Comparison of ENCODE assay signal across 3 cellular contexts in the genomic region with DNA sequence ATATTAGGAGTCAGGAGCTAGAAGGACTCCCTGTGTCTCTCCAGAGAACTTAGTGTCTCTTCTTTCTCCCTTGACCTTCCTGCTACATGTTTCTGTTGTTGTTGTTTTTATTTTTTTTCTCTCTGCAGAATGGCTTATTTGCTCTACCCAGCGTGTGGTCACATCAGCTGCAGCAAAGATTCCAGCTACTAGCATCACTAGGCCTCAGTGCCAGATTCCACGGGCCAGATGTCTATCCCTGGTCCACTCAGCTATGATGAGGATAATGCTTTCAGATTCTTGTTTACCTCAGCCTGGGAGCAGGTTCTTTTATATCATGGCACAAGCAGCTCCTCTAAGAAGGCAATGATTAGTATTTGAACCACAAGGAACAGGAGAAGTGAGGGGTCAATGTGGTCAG.
A peak's percentile ranks its signal among the peaks of the same experiment; 100 is the strongest.
TF ChIP-seq lines count a peak whose summit lies in the region.

No MANE protein-coding gene starts in this region.

TF ChIP-seq in HepG2, 621 proteins besides CTCF, POLR2A, EP300 and RAD21:
- TF ChIP-seq, protein P1, sequence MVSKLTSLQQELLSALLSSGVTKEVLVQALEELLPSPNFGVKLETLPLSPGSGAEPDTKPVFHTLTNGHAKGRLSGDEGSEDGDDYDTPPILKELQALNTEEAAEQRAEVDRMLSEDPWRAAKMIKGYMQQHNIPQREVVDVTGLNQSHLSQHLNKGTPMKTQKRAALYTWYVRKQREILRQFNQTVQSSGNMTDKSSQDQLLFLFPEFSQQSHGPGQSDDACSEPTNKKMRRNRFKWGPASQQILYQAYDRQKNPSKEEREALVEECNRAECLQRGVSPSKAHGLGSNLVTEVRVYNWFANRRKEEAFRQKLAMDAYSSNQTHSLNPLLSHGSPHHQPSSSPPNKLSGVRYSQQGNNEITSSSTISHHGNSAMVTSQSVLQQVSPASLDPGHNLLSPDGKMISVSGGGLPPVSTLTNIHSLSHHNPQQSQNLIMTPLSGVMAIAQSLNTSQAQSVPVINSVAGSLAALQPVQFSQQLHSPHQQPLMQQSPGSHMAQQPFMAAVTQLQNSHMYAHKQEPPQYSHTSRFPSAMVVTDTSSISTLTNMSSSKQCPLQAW (CRISPR knock-in tag; IDR thresholded peaks at IDR 0.05), result 0 out of 2 replicates have a peak, but pooled peaks have one; percentile 22
- TF ChIP-seq ATF7-NPFF (CRISPR knock-in tag; IDR thresholded peaks at IDR 0.05; ENCODE audit: low read depth) (no peak), ZNF230 (CRISPR knock-in tag; IDR thresholded peaks at IDR 0.05) (no peak), MEF2D (CRISPR knock-in tag; IDR thresholded peaks at IDR 0.05) (no peak)
- TF ChIP-seq, protein P2, sequence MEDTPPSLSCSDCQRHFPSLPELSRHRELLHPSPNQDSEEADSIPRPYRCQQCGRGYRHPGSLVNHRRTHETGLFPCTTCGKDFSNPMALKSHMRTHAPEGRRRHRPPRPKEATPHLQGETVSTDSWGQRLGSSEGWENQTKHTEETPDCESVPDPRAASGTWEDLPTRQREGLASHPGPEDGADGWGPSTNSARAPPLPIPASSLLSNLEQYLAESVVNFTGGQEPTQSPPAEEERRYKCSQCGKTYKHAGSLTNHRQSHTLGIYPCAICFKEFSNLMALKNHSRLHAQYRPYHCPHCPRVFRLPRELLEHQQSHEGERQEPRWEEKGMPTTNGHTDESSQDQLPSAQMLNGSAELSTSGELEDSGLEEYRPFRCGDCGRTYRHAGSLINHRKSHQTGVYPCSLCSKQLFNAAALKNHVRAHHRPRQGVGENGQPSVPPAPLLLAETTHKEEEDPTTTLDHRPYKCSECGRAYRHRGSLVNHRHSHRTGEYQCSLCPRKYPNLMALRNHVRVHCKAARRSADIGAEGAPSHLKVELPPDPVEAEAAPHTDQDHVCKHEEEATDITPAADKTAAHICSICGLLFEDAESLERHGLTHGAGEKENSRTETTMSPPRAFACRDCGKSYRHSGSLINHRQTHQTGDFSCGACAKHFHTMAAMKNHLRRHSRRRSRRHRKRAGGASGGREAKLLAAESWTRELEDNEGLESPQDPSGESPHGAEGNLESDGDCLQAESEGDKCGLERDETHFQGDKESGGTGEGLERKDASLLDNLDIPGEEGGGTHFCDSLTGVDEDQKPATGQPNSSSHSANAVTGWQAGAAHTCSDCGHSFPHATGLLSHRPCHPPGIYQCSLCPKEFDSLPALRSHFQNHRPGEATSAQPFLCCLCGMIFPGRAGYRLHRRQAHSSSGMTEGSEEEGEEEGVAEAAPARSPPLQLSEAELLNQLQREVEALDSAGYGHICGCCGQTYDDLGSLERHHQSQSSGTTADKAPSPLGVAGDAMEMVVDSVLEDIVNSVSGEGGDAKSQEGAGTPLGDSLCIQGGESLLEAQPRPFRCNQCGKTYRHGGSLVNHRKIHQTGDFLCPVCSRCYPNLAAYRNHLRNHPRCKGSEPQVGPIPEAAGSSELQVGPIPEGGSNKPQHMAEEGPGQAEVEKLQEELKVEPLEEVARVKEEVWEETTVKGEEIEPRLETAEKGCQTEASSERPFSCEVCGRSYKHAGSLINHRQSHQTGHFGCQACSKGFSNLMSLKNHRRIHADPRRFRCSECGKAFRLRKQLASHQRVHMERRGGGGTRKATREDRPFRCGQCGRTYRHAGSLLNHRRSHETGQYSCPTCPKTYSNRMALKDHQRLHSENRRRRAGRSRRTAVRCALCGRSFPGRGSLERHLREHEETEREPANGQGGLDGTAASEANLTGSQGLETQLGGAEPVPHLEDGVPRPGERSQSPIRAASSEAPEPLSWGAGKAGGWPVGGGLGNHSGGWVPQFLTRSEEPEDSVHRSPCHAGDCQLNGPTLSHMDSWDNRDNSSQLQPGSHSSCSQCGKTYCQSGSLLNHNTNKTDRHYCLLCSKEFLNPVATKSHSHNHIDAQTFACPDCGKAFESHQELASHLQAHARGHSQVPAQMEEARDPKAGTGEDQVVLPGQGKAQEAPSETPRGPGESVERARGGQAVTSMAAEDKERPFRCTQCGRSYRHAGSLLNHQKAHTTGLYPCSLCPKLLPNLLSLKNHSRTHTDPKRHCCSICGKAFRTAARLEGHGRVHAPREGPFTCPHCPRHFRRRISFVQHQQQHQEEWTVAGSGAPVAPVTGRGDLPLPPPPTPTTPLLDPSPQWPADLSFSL (CRISPR knock-in tag; IDR thresholded peaks at IDR 0.05), result no peak

TF ChIP-seq in IMR-90, 13 proteins besides CTCF, POLR2A, EP300 and RAD21:
- TF ChIP-seq CEBPB (IDR thresholded peaks at IDR 0.05; ENCODE audit: low read depth, low read length) (no peak), CHD1 (IDR thresholded peaks at IDR 0.05; ENCODE audit: low read depth, low read length) (no peak)

TF ChIP-seq in GM12891, 5 proteins besides CTCF, POLR2A, EP300 and RAD21:
- TF ChIP-seq TAF1 (IDR thresholded peaks at IDR 0.05; ENCODE audit: low read depth, low read length), result no peak
- no peak for TF ChIP-seq PAX5 (IDR thresholded peaks at IDR 0.05; ENCODE audit: insufficient read depth, low read length, severe bottlenecking)
- no peak for TF ChIP-seq POLR2AphosphoS5 (IDR thresholded peaks at IDR 0.05; ENCODE audit: low read depth, low read length)
- no peak for TF ChIP-seq SPI1 (IDR thresholded peaks at IDR 0.05; ENCODE audit: low read depth, low read length)
- TF ChIP-seq POU2F2 (IDR thresholded peaks at IDR 0.05; ENCODE audit: low read depth, low read length), result no peak
TF ChIP-seq in GM12891: peak in this region for 0.
